ENCODE assay signal across 21 cellular contexts in the genomic region with DNA sequence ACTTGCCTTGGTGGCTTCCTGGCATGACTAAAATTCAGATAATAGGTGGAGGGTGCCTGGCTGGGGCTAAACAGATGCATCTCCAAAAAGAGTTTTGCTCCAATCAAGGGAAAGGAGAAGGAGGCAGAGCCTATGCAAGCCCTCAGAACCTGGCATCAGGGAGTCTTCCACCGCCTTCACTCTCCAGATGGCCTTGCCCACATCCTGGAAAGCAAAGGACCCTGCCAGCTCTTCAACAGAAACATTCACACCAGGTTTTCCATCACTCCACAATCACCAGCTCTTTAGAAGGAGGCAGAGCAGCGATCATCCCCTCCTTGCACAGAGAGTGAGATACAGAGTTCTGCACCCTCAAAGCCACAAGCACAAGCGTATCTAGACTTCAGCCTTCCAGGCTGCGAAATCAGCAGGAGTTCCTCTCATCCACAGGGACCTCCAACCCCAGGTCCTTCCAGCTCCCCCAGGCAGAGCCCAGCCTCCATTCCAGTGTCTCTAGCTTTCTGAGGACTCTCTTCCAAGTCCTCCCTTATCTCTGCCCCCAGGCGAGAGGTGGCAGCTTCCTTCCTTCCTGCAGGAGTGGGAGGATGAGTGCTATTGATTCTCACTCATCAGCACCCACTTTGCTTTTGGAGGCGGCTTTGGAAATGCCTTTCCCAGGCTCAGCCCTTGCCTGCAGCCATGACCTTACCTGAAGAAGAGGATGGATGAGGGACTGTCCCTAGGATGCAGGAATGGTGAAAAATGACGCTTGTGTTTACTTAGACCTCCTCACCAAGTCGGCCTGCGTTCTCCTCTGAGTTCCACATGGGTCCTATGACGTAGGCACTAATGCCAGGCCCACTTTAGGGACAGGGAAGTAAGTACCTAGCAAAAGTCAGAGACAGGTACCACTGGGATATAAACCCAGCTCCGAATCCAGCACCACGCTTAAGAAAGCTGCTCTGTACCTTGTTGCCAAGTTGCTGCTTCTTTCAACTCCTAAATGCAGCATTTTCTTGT.
A peak's percentile ranks its signal among the peaks of the same experiment; 100 is the strongest.
DNase-seq lines count a peak whose midpoint lies in the region; ATAC-seq and TF ChIP-seq lines count a peak whose summit lies in the region.
"Had no signal": no experiment of that assay in that cellular context is flagged by ENCODE, and none has a peak within 500 bp of the region (broad histone marks: within the 10 kb centered on the region; RNA-seq: fewer than 3 reads in every experiment).

No MANE protein-coding gene starts in this region.

- no peak overlapping the region for H3K4me3 Mint-ChIP-seq in MCF 10A (ENCODE audit: unreplicated experiment)
- H3K4me3 Mint-ChIP-seq in T-helper 2 cell treated with Interferon-gamma antibody and Interleukin-4, amounts not matched to agents 5 μg/mL and 100 μg/mL, for 36 hours = no peak overlapping the region
- H3K4me3 Mint-ChIP-seq: CD4-positive, CD25-positive, alpha-beta regulatory T cell; HFFc6 had no signal

- H3K27ac ChIP-seq in breast epithelium (peak overlapping the region; percentile 61 to 64), mammary epithelial cell (ENCODE audit: insufficient read depth, low read depth, low read length) (no peak overlapping the region), temporal lobe (ENCODE audit: low read depth, low read length) (peak overlapping the region; percentile 30)
- H3K27ac ChIP-seq: PC-9 had no signal

- no peak for ATAC-seq in HG03342 (IDR thresholded peaks at IDR 0.05; ENCODE audit: unreplicated experiment)
- ATAC-seq: GM12878 had no signal

- peaks cover 3 to 5% of the 10 kb centered on the region in 2 donors for H3K4me1 ChIP-seq in breast epithelium
- H3K4me1 ChIP-seq in mammary epithelial cell (ENCODE audit: insufficient read depth, low read length) = peaks cover 3% of the 10 kb centered on the region
- H3K4me1 ChIP-seq: BE2C had no signal

- in situ Hi-C loops in mammary epithelial cell (cut with MboI; ENCODE audit: low sequenced_read_pairs in 2 of 2) = no loop called here

- H4K20me1 ChIP-seq in mammary epithelial cell (ENCODE audit: insufficient read depth, low read length) = no peaks in the 10 kb centered on the region

- CTCF ChIA-PET in MCF 10A (lab: Yijun Ruan, JAX) (interaction anchor here (0.5 to 0.6 kb wide), 2 partner anchors 37 to 64 kb away, joined by 3 read pairs; no protein-coding TSS in a partner anchor), mammary epithelial cell (lab: Charles Lee; ENCODE audit: low non-redundant PET) (no interaction called here)

- H2AFZ ChIP-seq in mammary epithelial cell (ENCODE audit: low read depth, low read length) = peak overlapping the region; percentile 8
- H2AFZ ChIP-seq: PC-9 had no signal

- DNase-seq in breast epithelium (ENCODE audit: low spot score in 2 of 2) (no peak), MCF 10A (ENCODE audit: unreplicated experiment) (no peak), mammary epithelial cell (no peak), middle frontal gyrus (ENCODE audit: extremely low spot score, low spot score) (peak; percentile 47), activated gamma-delta T cell (lab: John Stamatoyannopoulos, UW) (no peak)
- DNase-seq in T-helper 2 cell treated with Interferon-gamma antibody and Interleukin-4, amounts not matched to agents 5 μg/mL and 100 μg/mL, for 36 hours (ENCODE audit: low spot score) = no peak
- DNase-seq: BE2C; Caco-2; CD4-positive, CD25-positive, alpha-beta regulatory T cell; EL; GOT3; HFFc6; NCI-H1048; NCI-H1436; NCI-H1930; NCI-H345; NCI-H524 treated with DMSO at 0.1 percent for 48 hours; PC-9 had no signal

- no peaks in the 10 kb centered on the region for H3K36me3 Mint-ChIP-seq in MCF 10A (ENCODE audit: insufficient read depth, unreplicated experiment)
- H3K36me3 Mint-ChIP-seq in T-helper 2 cell treated with Interferon-gamma antibody and Interleukin-4, amounts not matched to agents 5 μg/mL and 100 μg/mL, for 36 hours (ENCODE audit: low read depth) = no peaks in the 10 kb centered on the region
- H3K36me3 Mint-ChIP-seq: CD4-positive, CD25-positive, alpha-beta regulatory T cell had no signal

- TF ChIP-seq CTCF in breast epithelium (IDR thresholded peaks at IDR 0.05) (no peak), MCF 10A (IDR thresholded peaks at IDR 0.05; ENCODE audit: unreplicated experiment) (no peak), mammary epithelial cell (conservative IDR thresholded peaks at IDR 0.05 in 1 of 2, IDR thresholded peaks at IDR 0.05 in 1 of 2; ENCODE audit: extremely low read depth in 1 of 2, insufficient read depth in 1 of 2, low read depth in 1 of 2, low read length in 2 of 2) (no peak)

- H3K4me2 ChIP-seq in mammary epithelial cell (ENCODE audit: insufficient read depth, low read depth, low read length) = no peak overlapping the region
- H3K4me2 ChIP-seq: PC-9 had no signal

- dilution Hi-C loops in mammary epithelial cell (cut with HindIII; ENCODE audit: low sequenced_read_pairs) = no loop called here

- H3K36me3 ChIP-seq in breast epithelium = no peaks in the 10 kb centered on the region
- no peaks in the 10 kb centered on the region for H3K36me3 ChIP-seq in mammary epithelial cell (ENCODE audit: insufficient read depth, low read length)
- H3K36me3 ChIP-seq: BE2C had no signal

- H3K9me3 ChIP-seq in breast epithelium (no peaks in the 10 kb centered on the region), mammary epithelial cell (replicated peaks; ENCODE audit: insufficient read depth, low read length) (no peaks in the 10 kb centered on the region)
- H3K9me3 ChIP-seq: BE2C, Caco-2 had no signal

- no peak overlapping the region for H3K4me3 ChIP-seq in breast epithelium
- H3K4me3 ChIP-seq in mammary epithelial cell (replicated peaks in 1 of 3; ENCODE audit: insufficient read depth in 1 of 3, low read depth in 2 of 3, low read length in 3 of 3) = no peak overlapping the region
- H3K4me3 ChIP-seq: GM12878, PC-9 had no signal

- peaks cover 11% of the 10 kb centered on the region for H3K4me1 Mint-ChIP-seq in MCF 10A (ENCODE audit: insufficient read depth, unreplicated experiment)
- H3K4me1 Mint-ChIP-seq in T-helper 2 cell treated with Interferon-gamma antibody and Interleukin-4, amounts not matched to agents 5 μg/mL and 100 μg/mL, for 36 hours (ENCODE audit: low read depth) = no peaks in the 10 kb centered on the region
- H3K4me1 Mint-ChIP-seq: CD4-positive, CD25-positive, alpha-beta regulatory T cell had no signal

- intact Hi-C loops in breast epithelium (cut with DNase I; ENCODE audit: low total_unique reads) (no loop called here), MCF 10A (cut with micrococcal nuclease) (no loop called here), mammary epithelial cell (cut with micrococcal nuclease) (loop anchor here (2.0 kb wide), 1 partner anchor 13 kb away; no protein-coding TSS in a partner anchor)

- no peaks in the 10 kb centered on the region for H3K79me2 ChIP-seq in mammary epithelial cell (ENCODE audit: insufficient read depth, low read length)

- H3K27ac Mint-ChIP-seq in MCF 10A (ENCODE audit: low read depth, unreplicated experiment) = no peak overlapping the region
- no peak overlapping the region for H3K27ac Mint-ChIP-seq in T-helper 2 cell treated with Interferon-gamma antibody and Interleukin-4, amounts not matched to agents 5 μg/mL and 100 μg/mL, for 36 hours
- H3K27ac Mint-ChIP-seq: CD4-positive, CD25-positive, alpha-beta regulatory T cell; HFFc6 had no signal

- H3K27me3 ChIP-seq in breast epithelium (no peaks in the 10 kb centered on the region), mammary epithelial cell (ENCODE audit: insufficient read depth, low read length) (no peaks in the 10 kb centered on the region)
- H3K27me3 ChIP-seq: BE2C had no signal

- POLR2A ChIA-PET in MCF 10A (lab: Yijun Ruan, JAX) = no interaction called here

- BruUV-seq in MCF 10A (replicated peaks; lab: Mats Ljungman, UMichigan) = no TSS peak
- BruUV-seq in mammary epithelial cell (replicated peaks; lab: Mats Ljungman, UMichigan) = no TSS peak

- TF ChIP-seq POLR2A in breast epithelium (IDR thresholded peaks at IDR 0.05) = no peak

- WGBS in mammary epithelial cell (ENCODE audit: low coverage, missing lambda C conversion rate) = 53% methylated on average over 11 of the region's 12 CpGs

- no peaks in the 10 kb centered on the region for H3K27me3 Mint-ChIP-seq in MCF 10A (ENCODE audit: insufficient read depth, unreplicated experiment)
- H3K27me3 Mint-ChIP-seq in T-helper 2 cell treated with Interferon-gamma antibody and Interleukin-4, amounts not matched to agents 5 μg/mL and 100 μg/mL, for 36 hours (ENCODE audit: low read depth) = no peaks in the 10 kb centered on the region
- H3K27me3 Mint-ChIP-seq: CD4-positive, CD25-positive, alpha-beta regulatory T cell had no signal

- H3K9ac ChIP-seq in mammary epithelial cell (ENCODE audit: insufficient read depth, low read length) = no peak overlapping the region

- peaks cover 10% of the 10 kb centered on the region for H3K9me3 Mint-ChIP-seq in MCF 10A (ENCODE audit: unreplicated experiment)
- H3K9me3 Mint-ChIP-seq in T-helper 2 cell treated with Interferon-gamma antibody and Interleukin-4, amounts not matched to agents 5 μg/mL and 100 μg/mL, for 36 hours = no peaks in the 10 kb centered on the region
